ENCODE assay signal across 36 cellular contexts in genomic region chr3:192655627-192656026, GRCh38.
"Had no signal": no experiment of that assay in that cellular context is flagged by ENCODE, and none has a peak within 500 bp of the region (broad histone marks: within the 10 kb centered on the region; RNA-seq: fewer than 3 reads in every experiment).

No MANE protein-coding gene starts in this region.

- ATAC-seq: activated CD8-positive, alpha-beta T cell treated with anti-CD3 and anti-CD28 coated beads for 36 hours; activated T-cell treated with anti-CD3 and anti-CD28 coated beads, Interleukin-2, amount 50 U/mL, for 72 hours; activated T-helper 17 cell treated with anti-CD3 and anti-CD28 coated beads, Interleukin-2, amount 50 U/mL, for 72 hours; PC-3 had no signal

- H3K9me3 Mint-ChIP-seq: activated CD4-positive, alpha-beta T cell treated with anti-CD3 and anti-CD28 coated beads, Interleukin-2, amount 10 ng/mL, durations not matched to agents 24 days and 14 days; activated CD8-positive, alpha-beta T cell treated with anti-CD3 and anti-CD28 coated beads for 36 hours; activated naive CD8-positive, alpha-beta T cell treated with anti-CD3 and anti-CD28 coated beads for 36 hours; activated T-helper 17 cell treated with anti-CD3 and anti-CD28 coated beads, Interleukin-2, amount 50 U/mL, for 72 hours had no signal

- H3K27me3 ChIP-seq: ascending aorta, cardiac muscle cell, Peyer's patch had no signal

- H3K27ac ChIP-seq: ascending aorta, cardiac muscle cell, Peyer's patch, VCaP had no signal

- DNase-seq: activated CD4-positive, alpha-beta T cell treated with anti-CD3 and anti-CD28 coated beads for 1 hour; activated CD4-positive, alpha-beta T cell treated with anti-CD3 and anti-CD28 coated beads, Interleukin-2, amount 10 ng/mL, durations not matched to agents 24 days and 14 days; activated CD4-positive, alpha-beta T cell treated with anti-CD3 and anti-CD28 coated beads, Interleukin-2, amount 50 U/mL, for 4 hours; activated CD4-positive, CD25-positive, alpha-beta regulatory T cell; activated CD8-positive, alpha-beta T cell treated with anti-CD3 and anti-CD28 coated beads for 36 hours; activated effector memory CD4-positive, alpha-beta T cell treated with anti-CD3 and anti-CD28 coated beads, Interleukin-2, amount 50 U/mL, for 16 hours; activated naive CD4-positive, alpha-beta T cell; activated naive CD4-positive, alpha-beta T cell treated with anti-CD3 and anti-CD28 coated beads, Interleukin-2, amount 50 U/mL, for 16 hours; activated naive CD8-positive, alpha-beta T cell treated with anti-CD3 and anti-CD28 coated beads for 36 hours; activated T-cell treated with anti-CD3 and anti-CD28 coated beads, Interleukin-2, amount 50 U/mL, for 1 hour; activated T-cell treated with anti-CD3 and anti-CD28 coated beads, Interleukin-2, amount 50 U/mL, for 72 hours; amygdala; Karpas-422; KBM-7; NCI-H1092 treated with DMSO at 0.1 percent for 48 hours; NCI-H1417; NCI-H146; NCI-H187; NCI-H2081; NCI-H2171 treated with DMSO at 0.1 percent for 48 hours; NCI-H2227 treated with DMSO at 0.1 percent for 48 hours; NCI-H446 treated with DMSO at 0.1 percent for 48 hours; NCI-H524; NCI-H69; NCI-H82; PC-3; Peyer's patch; RPMI8226; SW 1271; T-helper 1 cell; T-helper 2 cell; T-helper 9 cell had no signal

- H3K9me3 ChIP-seq: ascending aorta, Peyer's patch had no signal

- H3K36me3 ChIP-seq: ascending aorta, cardiac muscle cell, Peyer's patch had no signal

- H3K4me1 ChIP-seq: ascending aorta, Peyer's patch had no signal

- H3K4me3 ChIP-seq: ascending aorta, cardiac muscle cell, Peyer's patch had no signal

- H3K4me1 Mint-ChIP-seq: activated CD4-positive, alpha-beta T cell treated with anti-CD3 and anti-CD28 coated beads, Interleukin-2, amount 10 ng/mL, durations not matched to agents 24 days and 14 days; activated naive CD8-positive, alpha-beta T cell treated with anti-CD3 and anti-CD28 coated beads for 36 hours; activated T-helper 17 cell treated with anti-CD3 and anti-CD28 coated beads, Interleukin-2, amount 50 U/mL, for 72 hours had no signal

- H3K27ac Mint-ChIP-seq: activated CD4-positive, alpha-beta T cell treated with anti-CD3 and anti-CD28 coated beads, Interleukin-2, amount 10 ng/mL, durations not matched to agents 24 days and 14 days; activated CD8-positive, alpha-beta T cell treated with anti-CD3 and anti-CD28 coated beads for 36 hours; activated naive CD8-positive, alpha-beta T cell treated with anti-CD3 and anti-CD28 coated beads for 36 hours; activated T-cell treated with anti-CD3 and anti-CD28 coated beads, Interleukin-2, amount 50 U/mL, for 72 hours; activated T-helper 17 cell treated with anti-CD3 and anti-CD28 coated beads, Interleukin-2, amount 50 U/mL, for 72 hours had no signal

- H3K4me3 Mint-ChIP-seq: activated CD4-positive, alpha-beta T cell treated with anti-CD3 and anti-CD28 coated beads, Interleukin-2, amount 10 ng/mL, durations not matched to agents 24 days and 14 days; activated CD8-positive, alpha-beta T cell treated with anti-CD3 and anti-CD28 coated beads for 36 hours; activated naive CD8-positive, alpha-beta T cell treated with anti-CD3 and anti-CD28 coated beads for 36 hours; activated T-cell treated with anti-CD3 and anti-CD28 coated beads, Interleukin-2, amount 50 U/mL, for 72 hours; activated T-helper 17 cell treated with anti-CD3 and anti-CD28 coated beads, Interleukin-2, amount 50 U/mL, for 72 hours had no signal

- H3K36me3 Mint-ChIP-seq: activated naive CD8-positive, alpha-beta T cell treated with anti-CD3 and anti-CD28 coated beads for 36 hours had no signal
